In genomic region chr13:19927117-19927734, GRCh38 we compare ENCODE assay signal across 8 cellular contexts. TPM values are rescaled to one million over a fixed set of nuclear protein-coding genes. Genes with fewer than 3 reads are reported as not detected.
DNase-seq lines count a peak whose midpoint lies in the region; ATAC-seq and TF ChIP-seq lines count a peak whose summit lies in the region.

No MANE protein-coding gene starts in this region.

- peak; percentile 32 for DNase-seq in A673 (ENCODE audit: low spot score)
- DNase-seq in PC-9 = peak in 1 of 2 experiments; percentile 36
- DNase-seq in foreskin fibroblast = peak; percentile 13 to 47
- no peak for DNase-seq in testis
- DNase-seq in activated CD8-positive, alpha-beta memory T cell treated with anti-CD3 and anti-CD28 coated beads, Interleukin-2, amount 50 U/mL, for 4 hours = no peak
- no peak for DNase-seq in activated naive CD4-positive, alpha-beta T cell treated with anti-CD3 and anti-CD28 coated beads, Interleukin-2, amount 10 ng/mL, durations not matched to agents 7 days and 5 days

- H2AFZ ChIP-seq in PC-9 = no peak overlapping the region

- H3K27ac ChIP-seq in A673 (ENCODE audit: low read depth, low read length, poor library complexity, severe bottlenecking) (no peak overlapping the region), PC-9 (no peak overlapping the region), testis (no peak overlapping the region)

- H3K4me3 Mint-ChIP-seq in activated naive CD4-positive, alpha-beta T cell treated with anti-CD3 and anti-CD28 coated beads, Interleukin-2, amount 10 ng/mL, durations not matched to agents 7 days and 5 days = no peak overlapping the region

- no peak overlapping the region for H3K4me2 ChIP-seq in PC-9

- BruUV-seq in A673 (replicated peaks; lab: Mats Ljungman, UMichigan) (no TSS peak), PC-9 (replicated peaks; lab: Mats Ljungman, UMichigan) (no TSS peak)

- no peak for ATAC-seq in GM19467 (IDR thresholded peaks at IDR 0.05; ENCODE audit: unreplicated experiment)

- no peaks in the 10 kb centered on the region for H3K4me1 Mint-ChIP-seq in activated naive CD4-positive, alpha-beta T cell treated with anti-CD3 and anti-CD28 coated beads, Interleukin-2, amount 10 ng/mL, durations not matched to agents 7 days and 5 days

- no peaks in the 10 kb centered on the region for H3K27me3 Mint-ChIP-seq in activated naive CD4-positive, alpha-beta T cell treated with anti-CD3 and anti-CD28 coated beads, Interleukin-2, amount 10 ng/mL, durations not matched to agents 7 days and 5 days

- CTCF ChIA-PET in A673 (lab: Charles Lee) = interaction anchor here (1.0 kb wide), 2 partner anchors 33 to 235 kb away, joined by 4 to 6 read pairs; no protein-coding TSS in a partner anchor
- CTCF ChIA-PET in PC-9 (lab: Charles Lee) = interaction anchor here (0.8 kb wide), 1 partner anchor 58 kb away, joined by 4 read pairs; no protein-coding TSS in a partner anchor
- CTCF ChIA-PET in activated naive CD4-positive, alpha-beta T cell treated with anti-CD3 and anti-CD28 coated beads, Interleukin-2, amount 10 ng/mL, durations not matched to agents 7 days and 5 days (lab: Charles Lee) = interaction anchor here (0.5 to 1.4 kb wide), 6 partner anchors 14 to 205 kb away, joined by 3 to 5 read pairs (median 4); no protein-coding TSS in a partner anchor

- H3K27ac Mint-ChIP-seq in activated naive CD4-positive, alpha-beta T cell treated with anti-CD3 and anti-CD28 coated beads, Interleukin-2, amount 10 ng/mL, durations not matched to agents 7 days and 5 days = no peak overlapping the region

- H3K9me3 ChIP-seq in A673 (ENCODE audit: low read depth, low read length, poor library complexity, severe bottlenecking) = no peaks in the 10 kb centered on the region
- H3K9me3 ChIP-seq in PC-9 (ENCODE audit: insufficient read depth, low read depth) = no peaks in the 10 kb centered on the region
- no peaks in the 10 kb centered on the region for H3K9me3 ChIP-seq in testis

- H3K27me3 ChIP-seq in A673 (replicated peaks; ENCODE audit: insufficient read depth, low read depth, low read length, poor library complexity) = no peaks in the 10 kb centered on the region
- H3K27me3 ChIP-seq in PC-9 (ENCODE audit: insufficient read depth, low read depth) = no peaks in the 10 kb centered on the region
- no peaks in the 10 kb centered on the region for H3K27me3 ChIP-seq in testis

- intact Hi-C loops in A673 (cut with micrococcal nuclease; ENCODE audit: unreplicated experiment) = loop anchor here (10.0 kb wide), 1 partner anchor 238 kb away; the partner anchor contains the start of gene GJA3
- intact Hi-C loops in PC-9 (cut with micrococcal nuclease; ENCODE audit: unreplicated experiment) = no loop called here
- intact Hi-C loops in testis (cut with DNase I; ENCODE audit: low total_unique reads) = no loop called here

- 55 to 60% methylated on average over 4 of the region's 4 CpGs for WGBS in testis, 2 donors

- H3K36me3 Mint-ChIP-seq in activated naive CD4-positive, alpha-beta T cell treated with anti-CD3 and anti-CD28 coated beads, Interleukin-2, amount 10 ng/mL, durations not matched to agents 7 days and 5 days = no peaks in the 10 kb centered on the region

- H4K20me1 ChIP-seq in PC-9 (ENCODE audit: insufficient read depth) = no peaks in the 10 kb centered on the region

- 0 out of 2 replicates have a peak, but pooled peaks cover 3% of the 10 kb centered on the region for H3F3A ChIP-seq in PC-9 (ENCODE audit: insufficient read depth, low read depth)

- H3K9me3 Mint-ChIP-seq in activated naive CD4-positive, alpha-beta T cell treated with anti-CD3 and anti-CD28 coated beads, Interleukin-2, amount 10 ng/mL, durations not matched to agents 7 days and 5 days = no peaks in the 10 kb centered on the region

- peaks cover 6% of the 10 kb centered on the region for H3K4me1 ChIP-seq in A673 (ENCODE audit: insufficient read depth, low read length, poor library complexity, severe bottlenecking)
- no peaks in the 10 kb centered on the region for H3K4me1 ChIP-seq in PC-9 (replicated peaks; ENCODE audit: insufficient read depth)
- H3K4me1 ChIP-seq in testis = no peaks in the 10 kb centered on the region

- TF ChIP-seq POLR2A in testis (IDR thresholded peaks at IDR 0.05) = no peak

- POLR2A ChIA-PET in A673 (lab: Charles Lee; ENCODE audit: low non-redundant PET) (interaction anchor here (0.6 kb wide), 1 partner anchor 17 kb away, joined by 4 read pairs; no protein-coding TSS in a partner anchor), PC-9 (lab: Charles Lee; ENCODE audit: unreplicated experiment) (no interaction called here)

- H3K9me2 ChIP-seq in PC-9 (ENCODE audit: insufficient read depth) = no peaks in the 10 kb centered on the region

- no peaks in the 10 kb centered on the region for H3K79me2 ChIP-seq in PC-9 (ENCODE audit: low read depth)

- H3K4me3 ChIP-seq in A673 (ENCODE audit: low read depth, low read length, poor library complexity, severe bottlenecking) (no peak overlapping the region), GM12875 (ENCODE audit: low read depth, low read length) (no peak overlapping the region), PC-9 (no peak overlapping the region), foreskin fibroblast (ENCODE audit: low read depth in 1 of 2, low read length in 2 of 2) (no peak overlapping the region), testis (no peak overlapping the region)

- TF ChIP-seq CTCF in A673 (conservative IDR thresholded peaks at IDR 0.05; ENCODE audit: low read depth, low read length) = peak; percentile 67
- peak; percentile 12; the same call in 1 of the 2 replicates for TF ChIP-seq CTCF in GM12875 (IDR thresholded peaks at IDR 0.05; ENCODE audit: borderline replicate concordance, insufficient read depth, low read depth, low read length)
- peak; percentile 71 for TF ChIP-seq CTCF in PC-9 (conservative IDR thresholded peaks at IDR 0.05)
- peak; percentile 32 for TF ChIP-seq CTCF in foreskin fibroblast (IDR thresholded peaks at IDR 0.05; ENCODE audit: low read depth, low read length)
- peak in 2 of 3 experiments; percentile 10 to 24 for TF ChIP-seq CTCF in testis (IDR thresholded peaks at IDR 0.05)

- H3K36me3 ChIP-seq in A673 (ENCODE audit: insufficient read depth, low read length, poor library complexity, severe bottlenecking) (no peaks in the 10 kb centered on the region), PC-9 (ENCODE audit: low read depth) (no peaks in the 10 kb centered on the region), testis (ENCODE audit: low read depth, missing control alignments) (no peaks in the 10 kb centered on the region)

RNA-seq across cellular contexts. Expression of gene ZMYM2, which starts 31.3 kb away (rescaled TPM):
- total RNA-seq in A673 (2021) = 87.1 and 104 TPM in 2 replicates
- total RNA-seq in PC-9 (2021) = 47.1 and 55.1 TPM in 2 replicates
- 100 to 1,000 TPM; 162 to 177 TPM for total RNA-seq in testis
- polyA plus RNA-seq in testis (ENCODE audit: insufficient read depth, low read depth, low replicate concordance) = 110 TPM

Comparison
In these comparisons a context has a peak if more than half of its experiments do, and no peak if none do; other contexts are left out.
1. DNase-seq: peak in A673 (single experiment) and foreskin fibroblast (2 of 2); none in testis (single experiment), activated CD8-positive, alpha-beta memory T cell treated with anti-CD3 and anti-CD28 coated beads, Interleukin-2, amount 50 U/mL, for 4 hours (single experiment) and activated naive CD4-positive, alpha-beta T cell treated with anti-CD3 and anti-CD28 coated beads, Interleukin-2, amount 10 ng/mL, durations not matched to agents 7 days and 5 days (single experiment).
2. CTCF ChIP-seq: peak in every context shown above with its lines; median percentile 71 in PC-9; 67 in A673; 32 in foreskin fibroblast; 17 in testis; 12 in GM12875.